Comparison of ENCODE assay signal across 8 cellular contexts in the genomic region with DNA sequence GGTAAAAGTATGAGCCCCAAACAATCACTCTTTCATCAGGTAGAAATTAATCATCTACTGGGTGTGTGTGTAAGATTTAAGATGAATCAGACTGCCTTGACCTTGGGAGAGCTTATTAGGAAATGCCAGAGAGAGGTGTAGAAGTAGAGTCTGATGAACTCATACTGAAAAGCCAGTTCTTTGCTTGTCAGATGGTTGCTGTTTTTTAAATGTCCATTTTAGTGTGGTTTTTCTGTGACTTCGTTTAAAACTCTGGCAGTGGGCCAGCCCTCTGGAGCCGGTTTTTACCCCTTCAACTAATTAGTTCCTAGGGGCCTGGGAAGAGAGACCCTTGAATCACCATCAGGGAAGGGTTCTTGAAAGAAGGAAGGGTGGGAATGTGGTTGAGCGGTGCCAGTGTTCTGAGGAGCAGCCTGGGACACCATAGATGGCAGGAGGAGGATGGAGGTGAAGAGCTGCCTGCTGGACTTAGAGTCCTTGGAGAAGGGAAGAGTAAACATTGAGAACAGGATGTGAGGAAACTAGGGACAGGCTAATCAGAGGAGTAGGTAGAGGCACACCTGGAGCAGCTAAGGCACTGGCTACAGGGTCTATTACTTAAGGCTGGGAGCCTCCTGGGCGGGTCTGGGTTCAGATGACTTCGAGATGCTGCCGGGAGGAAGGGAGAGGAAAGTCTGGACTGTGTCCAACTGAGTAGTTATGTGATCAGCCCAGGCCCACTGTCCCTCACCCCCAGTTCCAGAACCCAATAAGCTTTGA.
A peak's percentile ranks its signal among the peaks of the same experiment; 100 is the strongest.
DNase-seq lines count a peak whose midpoint lies in the region; ATAC-seq and TF ChIP-seq lines count a peak whose summit lies in the region.

No MANE protein-coding gene starts in this region.

- BruUV-seq in HCT116 (replicated peaks; lab: Mats Ljungman, UMichigan) = TSS peak; percentile 50

- CTCF ChIA-PET in HCT116 (lab: Charles Lee) = no interaction called here

- H3K36me3 ChIP-seq in HCT116 (ENCODE audit: control insufficient read depth in 1 of 2, insufficient read depth in 2 of 2, low read length in 2 of 2) (no peaks in the 10 kb centered on the region), parathyroid adenoma (ENCODE audit: control insufficient read depth, insufficient read depth, low read length) (no peaks in the 10 kb centered on the region)

- DNase-seq in AG20443 (ENCODE audit: low spot score) = peak; percentile 35
- DNase-seq in HCT116 (ENCODE audit: low read depth, low spot score) = no peak
- DNase-seq in SW 1271 (lab: John Stamatoyannopoulos, UW) = peak; percentile 30 to 68
- DNase-seq in erythroblast (lab: John Stamatoyannopoulos, UW) = peak; percentile 29 to 51
- no peak for DNase-seq in OCI-M2 (lab: John Stamatoyannopoulos, UW; ENCODE audit: unreplicated experiment)
- no peak for DNase-seq in left lobe of liver (ENCODE audit: low spot score)

- H3K9ac ChIP-seq in HCT116 (ENCODE audit: low read length) (peak overlapping the region; percentile 86), parathyroid adenoma (no peak overlapping the region)

- H3K9me2 ChIP-seq in HCT116 (ENCODE audit: insufficient read depth) = no peaks in the 10 kb centered on the region

- peaks cover 62% of the 10 kb centered on the region for H3K79me2 ChIP-seq in HCT116 (ENCODE audit: insufficient read depth, low read length)
- H3K79me2 ChIP-seq in parathyroid adenoma = peaks cover 23% of the 10 kb centered on the region

- H3K4me3 ChIP-seq in HCT116 (replicated peaks in 1 of 2; ENCODE audit: low read depth in 1 of 2, low read length in 2 of 2) = peak overlapping the region; percentile 86 to 89
- H3K4me3 ChIP-seq in parathyroid adenoma (ENCODE audit: low read depth, low read length) = peak overlapping the region; percentile 85

- H3K4me2 ChIP-seq in HCT116 (ENCODE audit: low read length) = peak overlapping the region; percentile 92
- H3K4me2 ChIP-seq in parathyroid adenoma (ENCODE audit: low read length) = peak overlapping the region; percentile 94

- TF ChIP-seq CTCF in HCT116 (IDR thresholded peaks at IDR 0.05 in 2 of 3, conservative IDR thresholded peaks at IDR 0.05 in 1 of 3; ENCODE audit: borderline replicate concordance in 1 of 3, insufficient read depth in 1 of 3, low read depth in 2 of 3, low read length in 2 of 3) (no peak), parathyroid adenoma (IDR thresholded peaks at IDR 0.05) (no peak)

- TF ChIP-seq POLR2A in HCT116 (IDR thresholded peaks at IDR 0.05; ENCODE audit: borderline replicate concordance, extremely low read depth, insufficient read depth, insufficient read length) (no peak), erythroblast (IDR thresholded peaks at IDR 0.05; ENCODE audit: low read length) (no peak)

- RAD21 ChIA-PET in HCT116 (lab: Charles Lee; ENCODE audit: low non-redundant PET in 1 of 2, low total read pairs in 2 of 2, uncharacterized antibody in 2 of 2, unreplicated experiment in 2 of 2) = interaction anchor here in 1 of 2 experiments (0.8 kb wide), 1 partner anchor 21 kb away, joined by 3 read pairs; no protein-coding TSS in a partner anchor

- H2AFZ ChIP-seq in HCT116 (ENCODE audit: low read depth, low read length, poor library complexity, severe bottlenecking) (no peak overlapping the region), parathyroid adenoma (no peak overlapping the region)

- POLR2A ChIA-PET in HCT116 (lab: Charles Lee) = no interaction called here

- no peak for TF ChIP-seq RAD21 in HCT116 (IDR thresholded peaks at IDR 0.05; ENCODE audit: low read depth)

- H3K4me1 ChIP-seq in HCT116 (ENCODE audit: control insufficient read depth in 1 of 2, insufficient read depth in 2 of 2, low read length in 2 of 2) = peaks cover 50 to 70% of the 10 kb centered on the region in 2 experiments
- H3K4me1 ChIP-seq in parathyroid adenoma = peaks cover 52% of the 10 kb centered on the region

- H3K27ac ChIP-seq in HCT116 (ENCODE audit: low read depth, low read length) (peak overlapping the region; percentile 89), parathyroid adenoma (peak overlapping the region; percentile 74)

- H4K20me1 ChIP-seq in HCT116 (ENCODE audit: insufficient read depth) = no peaks in the 10 kb centered on the region

- no peaks in the 10 kb centered on the region for H3K27me3 ChIP-seq in HCT116 (ENCODE audit: insufficient read depth, low read length)
- no peaks in the 10 kb centered on the region for H3K27me3 ChIP-seq in parathyroid adenoma (ENCODE audit: control insufficient read depth, insufficient read depth, low read length)

- no peak; the same call in 1 of the 2 replicates for ATAC-seq in HCT116
- no peak for ATAC-seq in HG03095 (IDR thresholded peaks at IDR 0.05; ENCODE audit: unreplicated experiment)
- no peak for ATAC-seq in left lobe of liver

- intact Hi-C loops in HCT116 (cut with micrococcal nuclease) = no loop called here

- H3K9me3 ChIP-seq in HCT116 (ENCODE audit: control insufficient read depth in 1 of 2, insufficient read depth in 1 of 2, low read depth in 1 of 2, low read length in 2 of 2) (no peaks in the 10 kb centered on the region), parathyroid adenoma (ENCODE audit: control insufficient read depth, low read length) (no peaks in the 10 kb centered on the region)

TF ChIP-seq in HCT116, 20 proteins besides CTCF, POLR2A, EP300 and RAD21:
- TF ChIP-seq, protein P1, sequence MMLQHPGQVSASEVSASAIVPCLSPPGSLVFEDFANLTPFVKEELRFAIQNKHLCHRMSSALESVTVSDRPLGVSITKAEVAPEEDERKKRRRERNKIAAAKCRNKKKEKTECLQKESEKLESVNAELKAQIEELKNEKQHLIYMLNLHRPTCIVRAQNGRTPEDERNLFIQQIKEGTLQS (IDR thresholded peaks at IDR 0.05) = no peak
- TF ChIP-seq FOSL1 (IDR thresholded peaks at IDR 0.05; ENCODE audit: low read depth) (peak; percentile 60; the same call in 1 of the 2 replicates), CEBPB (IDR thresholded peaks at IDR 0.05; ENCODE audit: low read depth) (peak; percentile 67), YY1 (IDR thresholded peaks at IDR 0.05; ENCODE audit: extremely low read depth, insufficient replicate concordance, low read depth, low read length) (no peak), SP1 (IDR thresholded peaks at IDR 0.05; ENCODE audit: low read depth) (peak; percentile 57; the same call in 1 of the 2 replicates), JUND (IDR thresholded peaks at IDR 0.05) (peak; percentile 50; the same call in 1 of the 2 replicates)

Comparison
In these comparisons a context has a peak if more than half of its experiments do, and no peak if none do; other contexts are left out.
1. DNase-seq: peak in AG20443 (single experiment), SW 1271 (2 of 2) and erythroblast (2 of 2); none in HCT116 (single experiment), OCI-M2 (single experiment) and left lobe of liver (single experiment).